Comparison of ENCODE assay signal across 8 cellular contexts in genomic region chr12:52032431-52032796, GRCh38. TPM values are rescaled to one million over a fixed set of nuclear protein-coding genes. Genes with fewer than 3 reads are reported as not detected.
DNase-seq lines count a peak whose midpoint lies in the region; ATAC-seq and TF ChIP-seq lines count a peak whose summit lies in the region.

No MANE protein-coding gene starts in this region.

- peaks cover 22% of the 10 kb centered on the region for H3K4me1 Mint-ChIP-seq in T-helper 2 cell treated with Interferon-gamma antibody and Interleukin-4, amounts not matched to agents 5 μg/mL and 100 μg/mL, for 36 hours (ENCODE audit: low read depth)
- H3K4me1 Mint-ChIP-seq in neural crest cell: peaks cover 37% of the 10 kb centered on the region

- H3K4me3 ChIP-seq in fibroblast of pulmonary artery (replicated peaks; ENCODE audit: low read depth, low read length): peak overlapping the region; percentile 52

- TF ChIP-seq CTCF in fibroblast of pulmonary artery (IDR thresholded peaks at IDR 0.05; ENCODE audit: low read length, missing control alignments) (no peak), neural crest cell (conservative IDR thresholded peaks at IDR 0.05) (no peak)

- no peak for ATAC-seq in GM21619 (IDR thresholded peaks at IDR 0.05; ENCODE audit: unreplicated experiment)

- no peaks in the 10 kb centered on the region for H3K36me3 Mint-ChIP-seq in T-helper 2 cell treated with Interferon-gamma antibody and Interleukin-4, amounts not matched to agents 5 μg/mL and 100 μg/mL, for 36 hours (ENCODE audit: low read depth)
- H3K36me3 Mint-ChIP-seq in neural crest cell (ENCODE audit: low read depth): no peaks in the 10 kb centered on the region

- DNase-seq in T-helper 2 cell treated with Interferon-gamma antibody and Interleukin-4, amounts not matched to agents 5 μg/mL and 100 μg/mL, for 36 hours (ENCODE audit: low spot score): no peak
- DNase-seq in T-helper 2 cell (no peak), T1000 (lab: John Stamatoyannopoulos, UW) (peak; percentile 98), fibroblast of pulmonary artery (ENCODE audit: low read depth) (peak; percentile 86), neural crest cell (ENCODE audit: low read depth, low spot score) (no peak), SW480 (ENCODE audit: low spot score) (no peak), GDM1 (lab: John Stamatoyannopoulos, UW) (no peak)

- H3K27me3 Mint-ChIP-seq in T-helper 2 cell treated with Interferon-gamma antibody and Interleukin-4, amounts not matched to agents 5 μg/mL and 100 μg/mL, for 36 hours (ENCODE audit: low read depth): peaks cover 23% of the 10 kb centered on the region
- peaks cover 6% of the 10 kb centered on the region for H3K27me3 Mint-ChIP-seq in neural crest cell (ENCODE audit: low read depth)

- H3K4me3 Mint-ChIP-seq in T-helper 2 cell treated with Interferon-gamma antibody and Interleukin-4, amounts not matched to agents 5 μg/mL and 100 μg/mL, for 36 hours: peak overlapping the region; percentile 65
- H3K4me3 Mint-ChIP-seq in neural crest cell: peak overlapping the region; percentile 83

- H3K9me3 Mint-ChIP-seq in T-helper 2 cell treated with Interferon-gamma antibody and Interleukin-4, amounts not matched to agents 5 μg/mL and 100 μg/mL, for 36 hours: no peaks in the 10 kb centered on the region
- no peaks in the 10 kb centered on the region for H3K9me3 Mint-ChIP-seq in neural crest cell

- H3K27ac Mint-ChIP-seq in T-helper 2 cell treated with Interferon-gamma antibody and Interleukin-4, amounts not matched to agents 5 μg/mL and 100 μg/mL, for 36 hours: peak overlapping the region; percentile 34
- H3K27ac Mint-ChIP-seq in neural crest cell (ENCODE audit: unreplicated experiment): peak overlapping the region; percentile 95

RNA-seq across cellular contexts. Expression of gene NR4A1, which starts 18.8 kb away (rescaled TPM):
- total RNA-seq in neural crest cell: 51.0 and 52.8 TPM in 2 replicates

RNA-seq across cellular contexts. Expression of gene TAMALIN, which starts 25.7 kb away (rescaled TPM):
- 23.2 and 24.2 TPM in 2 replicates for total RNA-seq in neural crest cell

RNA-seq across cellular contexts. Expression of gene ATG101, which starts 37.4 kb away (rescaled TPM):
- total RNA-seq in neural crest cell: 32.1 and 34.3 TPM in 2 replicates

RNA-seq across cellular contexts. Expression of gene SMIM41, which starts 47.1 kb away (rescaled TPM):
- not detected in 2 replicates for total RNA-seq in neural crest cell

Comparison
In these comparisons a context has a peak if more than half of its experiments do, and no peak if none do; other contexts are left out.
1. DNase-seq: peak in T1000 (single experiment) and fibroblast of pulmonary artery (single experiment); none in T-helper 2 cell treated with Interferon-gamma antibody and Interleukin-4, amounts not matched to agents 5 μg/mL and 100 μg/mL, for 36 hours (single experiment), T-helper 2 cell (0 of 5), neural crest cell (single experiment), SW480 (single experiment) and GDM1 (single experiment).